23 cellular contexts compared by ENCODE assay signal in genomic region chr1:36303244-36303643, GRCh38. TPM values are rescaled to one million over a fixed set of nuclear protein-coding genes. Genes with fewer than 3 reads are reported as not detected.
DNase-seq lines count a peak whose midpoint lies in the region; ATAC-seq and TF ChIP-seq lines count a peak whose summit lies in the region.
"Had no signal": no experiment of that assay in that cellular context is flagged by ENCODE, and none has a peak within 500 bp of the region (broad histone marks: within the 10 kb centered on the region; RNA-seq: fewer than 3 reads in every experiment).

No MANE protein-coding gene starts in this region.

- peaks cover 16% of the 10 kb centered on the region for H3K4me1 Mint-ChIP-seq in CD4-positive, alpha-beta T cell (ENCODE audit: low read depth)
- peaks cover 7% of the 10 kb centered on the region for H3K4me1 Mint-ChIP-seq in Caco-2 (ENCODE audit: low read depth, unreplicated experiment)
- peaks cover 41% of the 10 kb centered on the region for H3K4me1 Mint-ChIP-seq in activated CD4-positive, alpha-beta memory T cell treated with anti-CD3 and anti-CD28 coated beads, Interleukin-2, amount 10 ng/mL, durations not matched to agents 7 days and 5 days

- peaks cover 1% of the 10 kb centered on the region for H3K36me3 ChIP-seq in Caco-2 (ENCODE audit: control insufficient read depth, insufficient read depth, low read length)

- no peak for DNase-seq in CD4-positive, alpha-beta T cell
- DNase-seq in Caco-2 (no peak), kidney glomerular epithelial cell (lab: John Stamatoyannopoulos, UW) (peak; percentile 21), KBM-7 (no peak), NCI-H1092 treated with DMSO at 0.1 percent for 48 hours (lab: John Stamatoyannopoulos, UW) (no peak)
- DNase-seq in activated CD4-positive, alpha-beta memory T cell treated with anti-CD3 and anti-CD28 coated beads, Interleukin-2, amount 10 ng/mL, durations not matched to agents 7 days and 5 days = no peak
- DNase-seq in activated effector memory CD4-positive, alpha-beta T cell treated with Interleukin-2 at 50 U/mL for 16 hours = no peak
- DNase-seq: activated CD4-positive, CD25-positive, alpha-beta regulatory T cell treated with anti-CD3 and anti-CD28 coated beads, Interleukin-2, amount 50 U/mL, for 72 hours; activated CD8-positive, alpha-beta memory T cell treated with anti-CD3 and anti-CD28 coated beads, Interleukin-2, amount 10 ng/mL, durations not matched to agents 7 days and 5 days; amygdala; CD4-positive, CD25-positive, alpha-beta regulatory T cell; dermis blood vessel endothelial cell; MG63; NCI-H1417; SHP77 treated with DMSO at 0.1 percent for 48 hours; stimulated activated CD4-positive, alpha-beta T cell treated with anti-CD3 and anti-CD28 coated beads, Interleukin-4, amount 100 ng/mL, for 1 hour; stomach; SW 1271 had no signal

- no peak overlapping the region for H3K4me3 ChIP-seq in Caco-2 (ENCODE audit: low read depth, low read length)
- H3K4me3 ChIP-seq: cardiac muscle cell, MG63, right atrium auricular region, stomach, tibial nerve had no signal

- H3K4me3 Mint-ChIP-seq in CD4-positive, alpha-beta T cell = peak overlapping the region; percentile 56
- no peak overlapping the region for H3K4me3 Mint-ChIP-seq in Caco-2 (ENCODE audit: unreplicated experiment)
- H3K4me3 Mint-ChIP-seq in activated CD4-positive, alpha-beta memory T cell treated with anti-CD3 and anti-CD28 coated beads, Interleukin-2, amount 10 ng/mL, durations not matched to agents 7 days and 5 days = no peak overlapping the region
- H3K4me3 Mint-ChIP-seq: activated CD8-positive, alpha-beta memory T cell treated with anti-CD3 and anti-CD28 coated beads, Interleukin-2, amount 10 ng/mL, durations not matched to agents 7 days and 5 days had no signal

- no peak overlapping the region for H3K27ac Mint-ChIP-seq in CD4-positive, alpha-beta T cell
- peak overlapping the region; percentile 67 for H3K27ac Mint-ChIP-seq in Caco-2 (ENCODE audit: unreplicated experiment)
- peak overlapping the region; percentile 30 for H3K27ac Mint-ChIP-seq in activated CD4-positive, alpha-beta memory T cell treated with anti-CD3 and anti-CD28 coated beads, Interleukin-2, amount 10 ng/mL, durations not matched to agents 7 days and 5 days

- no TSS peak for BruUV-seq in Caco-2 (replicated peaks; lab: Mats Ljungman, UMichigan)

- intact Hi-C loops in CD4-positive, alpha-beta T cell (cut with DNase I, micrococcal nuclease) = loop anchor here in 1 of 2 experiments (5.0 kb wide), 1 partner anchor 151 kb away; no protein-coding TSS in a partner anchor
- intact Hi-C loops in Caco-2 (cut with micrococcal nuclease; ENCODE audit: unreplicated experiment) = no loop called here

- TF ChIP-seq CTCF in CD4-positive, alpha-beta T cell (IDR thresholded peaks at IDR 0.05) = no peak
- no peak for TF ChIP-seq CTCF in Caco-2 (IDR thresholded peaks at IDR 0.05; ENCODE audit: insufficient read depth in 1 of 2, low read depth in 1 of 2, low read length in 1 of 2, severe bottlenecking in 1 of 2, unreplicated experiment in 1 of 2)

- no peaks in the 10 kb centered on the region for H3K9me3 ChIP-seq in CD4-positive, alpha-beta T cell (ENCODE audit: control insufficient read depth, low read length)
- no peaks in the 10 kb centered on the region for H3K9me3 ChIP-seq in Caco-2
- H3K9me3 ChIP-seq: MG63, right atrium auricular region, stomach, tibial nerve had no signal

- in situ Hi-C loops in KBM-7 (cut with MboI; ENCODE audit: low pct_unique_long_range_greater_than_20kb, low sequenced_read_pairs) = no loop called here

- CTCF ChIA-PET in CD4-positive, alpha-beta T cell (lab: Charles Lee) = interaction anchor here (2.0 kb wide), 1 partner anchor 154 kb away, joined by 5 read pairs; the partner anchor contains the start of gene TRAPPC3
- CTCF ChIA-PET in Caco-2 (lab: Charles Lee) = no interaction called here
- CTCF ChIA-PET in activated CD4-positive, alpha-beta memory T cell treated with anti-CD3 and anti-CD28 coated beads, Interleukin-2, amount 10 ng/mL, durations not matched to agents 7 days and 5 days (lab: Charles Lee) = interaction anchor here (4.3 kb wide), 1 partner anchor 16 kb away, joined by 35 read pairs; no protein-coding TSS in a partner anchor

- H3K27ac ChIP-seq in CD4-positive, alpha-beta T cell (ENCODE audit: low read depth, low read length) = no peak overlapping the region
- H3K27ac ChIP-seq: cardiac muscle cell, parathyroid adenoma, right atrium auricular region, stomach, tibial nerve had no signal

- H3K4me1 ChIP-seq in Caco-2 = peaks cover 10% of the 10 kb centered on the region
- H3K4me1 ChIP-seq: parathyroid adenoma had no signal

- ATAC-seq in CD4-positive, alpha-beta T cell (ENCODE audit: poor library complexity) = no peak
- ATAC-seq: activated CD8-positive, alpha-beta memory T cell treated with anti-CD3 and anti-CD28 coated beads, Interleukin-2, amount 10 ng/mL, durations not matched to agents 7 days and 5 days had no signal

- no peaks in the 10 kb centered on the region for H3K9me3 Mint-ChIP-seq in CD4-positive, alpha-beta T cell
- no peaks in the 10 kb centered on the region for H3K9me3 Mint-ChIP-seq in Caco-2 (ENCODE audit: unreplicated experiment)
- no peaks in the 10 kb centered on the region for H3K9me3 Mint-ChIP-seq in activated CD4-positive, alpha-beta memory T cell treated with anti-CD3 and anti-CD28 coated beads, Interleukin-2, amount 10 ng/mL, durations not matched to agents 7 days and 5 days
- H3K9me3 Mint-ChIP-seq: CD4-positive, CD25-positive, alpha-beta regulatory T cell; nephron had no signal

- POLR2A ChIA-PET in CD4-positive, alpha-beta T cell (lab: Charles Lee) = no interaction called here
- POLR2A ChIA-PET in Caco-2 (lab: Charles Lee) = no interaction called here
- POLR2A ChIA-PET in activated CD4-positive, alpha-beta memory T cell treated with anti-CD3 and anti-CD28 coated beads, Interleukin-2, amount 10 ng/mL, durations not matched to agents 7 days and 5 days (lab: Charles Lee) = interaction anchor here (1.7 kb wide), 1 partner anchor 80 kb away, joined by 4 read pairs; no protein-coding TSS in a partner anchor

- peaks cover 68% of the 10 kb centered on the region for H3K36me3 Mint-ChIP-seq in CD4-positive, alpha-beta T cell (ENCODE audit: low read depth)
- H3K36me3 Mint-ChIP-seq in Caco-2 (ENCODE audit: insufficient read depth, unreplicated experiment) = peaks cover 87% of the 10 kb centered on the region
- H3K36me3 Mint-ChIP-seq in activated CD4-positive, alpha-beta memory T cell treated with anti-CD3 and anti-CD28 coated beads, Interleukin-2, amount 10 ng/mL, durations not matched to agents 7 days and 5 days (ENCODE audit: low read depth) = peaks cover 64% of the 10 kb centered on the region

- H3K27me3 Mint-ChIP-seq in CD4-positive, alpha-beta T cell = no peaks in the 10 kb centered on the region
- H3K27me3 Mint-ChIP-seq in Caco-2 (ENCODE audit: insufficient read depth, unreplicated experiment) = no peaks in the 10 kb centered on the region
- H3K27me3 Mint-ChIP-seq in activated CD4-positive, alpha-beta memory T cell treated with anti-CD3 and anti-CD28 coated beads, Interleukin-2, amount 10 ng/mL, durations not matched to agents 7 days and 5 days = no peaks in the 10 kb centered on the region
- H3K27me3 Mint-ChIP-seq: activated CD8-positive, alpha-beta memory T cell treated with anti-CD3 and anti-CD28 coated beads, Interleukin-2, amount 10 ng/mL, durations not matched to agents 7 days and 5 days; CD4-positive, CD25-positive, alpha-beta regulatory T cell had no signal

- no peaks in the 10 kb centered on the region for H3K27me3 ChIP-seq in CD4-positive, alpha-beta T cell (ENCODE audit: control insufficient read depth, insufficient read depth, low read length)
- H3K27me3 ChIP-seq in Caco-2 (replicated peaks; ENCODE audit: control insufficient read depth, insufficient read depth, low read length) = no peaks in the 10 kb centered on the region
- H3K27me3 ChIP-seq: cardiac muscle cell, MG63, right atrium auricular region, stomach, tibial nerve had no signal

RNA-seq across cellular contexts. Expression of gene SH3D21, which starts 2.9 kb away (rescaled TPM):
- 1 to 10 TPM; 1.9 to 2.6 TPM for total RNA-seq in CD4-positive, alpha-beta T cell
- 12.1 and 12.4 TPM in 2 replicates for total RNA-seq in Caco-2 (2022)
- 10 to 100 TPM; 18.9 to 19.3 TPM for total RNA-seq in activated CD4-positive, alpha-beta memory T cell treated with anti-CD3 and anti-CD28 coated beads, Interleukin-2, amount 10 ng/mL, durations not matched to agents 7 days and 5 days

RNA-seq across cellular contexts. Expression of gene EVA1B, which starts 20.2 kb away (rescaled TPM):
- total RNA-seq in CD4-positive, alpha-beta T cell = 1 to 10 TPM; 1.5 to 1.8 TPM
- total RNA-seq in Caco-2 (2022) = 4.1 and 5.5 TPM in 2 replicates
- total RNA-seq in activated CD4-positive, alpha-beta memory T cell treated with anti-CD3 and anti-CD28 coated beads, Interleukin-2, amount 10 ng/mL, durations not matched to agents 7 days and 5 days = 10 to 100 TPM; 25.5 to 28.7 TPM
